Comparison of ENCODE assay signal across 33 cellular contexts in genomic region chr14:69458350-69458749, GRCh38. TPM values are rescaled to one million over a fixed set of nuclear protein-coding genes. Genes with fewer than 3 reads are reported as not detected.
"Had no signal": no experiment of that assay in that cellular context is flagged by ENCODE, and none has a peak within 500 bp of the region (broad histone marks: within the 10 kb centered on the region; RNA-seq: fewer than 3 reads in every experiment).

No MANE protein-coding gene starts in this region.

- FAIRE-seq: RCC 7860 had no signal

- H3K4me2 ChIP-seq: PC-9 had no signal

- H3K9me3 ChIP-seq: ascending aorta, body of pancreas, breast epithelium, MG63 had no signal

- H3K4me3 ChIP-seq: ascending aorta, body of pancreas, breast epithelium, MG63, PC-9 had no signal

- DNase-seq: activated CD4-positive, alpha-beta T cell treated with anti-CD3 and anti-CD28 coated beads, Interleukin-2, amount 10 ng/mL, durations not matched to agents 24 days and 14 days; activated CD4-positive, alpha-beta T cell treated with anti-CD3 and anti-CD28 coated beads, Interleukin-2, amount 50 U/mL, for 4 hours; activated CD4-positive, CD25-positive, alpha-beta regulatory T cell; activated CD8-positive, alpha-beta T cell treated with anti-CD3 and anti-CD28 coated beads for 36 hours; activated effector memory CD4-positive, alpha-beta T cell treated with Interleukin-2 at 50 U/mL for 16 hours; activated naive CD4-positive, alpha-beta T cell treated with anti-CD3 and anti-CD28 coated beads, Interleukin-2, amount 50 U/mL, for 16 hours; activated naive CD8-positive, alpha-beta T cell treated with anti-CD3 and anti-CD28 coated beads, Interleukin-2, amount 10 ng/mL, durations not matched to agents 7 days and 5 days; activated T-cell treated with anti-CD3 and anti-CD28 coated beads, Interleukin-2, amount 50 U/mL, for 48 hours; amygdala; body of pancreas; cerebellar nuclear complex; Kasumi-1; KG1; MG63; NCI-H1092; NCI-H1436 treated with DMSO at 0.1 percent for 48 hours; NCI-H1694 treated with DMSO at 0.1 percent for 48 hours; NCI-H2029; NCI-H345; NCI-H524 treated with DMSO at 0.1 percent for 48 hours; NK-92 treated with Interleukin-12 subunit alpha and Interleukin-12 subunit beta, amount 100 ng/mL, for 24 hours; PC-9; SW 1271; T-helper 1 cell; T-helper 2 cell; T-helper 9 cell; WERI-Rb-1 had no signal

- H3K27me3 ChIP-seq: ascending aorta, body of pancreas, breast epithelium, MG63 had no signal

- H3K4me1 Mint-ChIP-seq: activated CD4-positive, alpha-beta T cell treated with anti-CD3 and anti-CD28 coated beads, Interleukin-2, amount 10 ng/mL, durations not matched to agents 24 days and 14 days; activated naive CD8-positive, alpha-beta T cell treated with anti-CD3 and anti-CD28 coated beads, Interleukin-2, amount 10 ng/mL, durations not matched to agents 7 days and 5 days had no signal

- H3K27ac ChIP-seq: ascending aorta, body of pancreas, breast epithelium, PC-9, RWPE1, WERI-Rb-1 had no signal

- H3K9me3 Mint-ChIP-seq: activated CD4-positive, alpha-beta T cell treated with anti-CD3 and anti-CD28 coated beads, Interleukin-2, amount 10 ng/mL, durations not matched to agents 24 days and 14 days; activated CD8-positive, alpha-beta T cell treated with anti-CD3 and anti-CD28 coated beads for 36 hours; activated naive CD8-positive, alpha-beta T cell treated with anti-CD3 and anti-CD28 coated beads, Interleukin-2, amount 10 ng/mL, durations not matched to agents 7 days and 5 days had no signal

- H3K4me1 ChIP-seq: ascending aorta, body of pancreas, breast epithelium had no signal

- ATAC-seq: activated CD8-positive, alpha-beta T cell treated with anti-CD3 and anti-CD28 coated beads for 36 hours; body of pancreas; Right ventricle myocardium inferior had no signal

- H3K4me3 Mint-ChIP-seq: activated CD4-positive, alpha-beta T cell treated with anti-CD3 and anti-CD28 coated beads, Interleukin-2, amount 10 ng/mL, durations not matched to agents 24 days and 14 days; activated CD8-positive, alpha-beta T cell treated with anti-CD3 and anti-CD28 coated beads for 36 hours; activated naive CD8-positive, alpha-beta T cell treated with anti-CD3 and anti-CD28 coated beads, Interleukin-2, amount 10 ng/mL, durations not matched to agents 7 days and 5 days had no signal

- H3K27ac Mint-ChIP-seq: activated CD4-positive, alpha-beta T cell treated with anti-CD3 and anti-CD28 coated beads, Interleukin-2, amount 10 ng/mL, durations not matched to agents 24 days and 14 days; activated CD8-positive, alpha-beta T cell treated with anti-CD3 and anti-CD28 coated beads for 36 hours; activated naive CD8-positive, alpha-beta T cell treated with anti-CD3 and anti-CD28 coated beads, Interleukin-2, amount 10 ng/mL, durations not matched to agents 7 days and 5 days had no signal

- H2AFZ ChIP-seq: PC-9 had no signal

- H3K27me3 Mint-ChIP-seq: activated CD4-positive, alpha-beta T cell treated with anti-CD3 and anti-CD28 coated beads, Interleukin-2, amount 10 ng/mL, durations not matched to agents 24 days and 14 days; activated CD8-positive, alpha-beta T cell treated with anti-CD3 and anti-CD28 coated beads for 36 hours; activated naive CD8-positive, alpha-beta T cell treated with anti-CD3 and anti-CD28 coated beads, Interleukin-2, amount 10 ng/mL, durations not matched to agents 7 days and 5 days had no signal

RNA-seq across cellular contexts. Expression of gene PLEKHD1, which starts 26.2 kb away (rescaled TPM):
- total RNA-seq: ascending aorta, NCI-H460 had no signal
